In the genomic region with DNA sequence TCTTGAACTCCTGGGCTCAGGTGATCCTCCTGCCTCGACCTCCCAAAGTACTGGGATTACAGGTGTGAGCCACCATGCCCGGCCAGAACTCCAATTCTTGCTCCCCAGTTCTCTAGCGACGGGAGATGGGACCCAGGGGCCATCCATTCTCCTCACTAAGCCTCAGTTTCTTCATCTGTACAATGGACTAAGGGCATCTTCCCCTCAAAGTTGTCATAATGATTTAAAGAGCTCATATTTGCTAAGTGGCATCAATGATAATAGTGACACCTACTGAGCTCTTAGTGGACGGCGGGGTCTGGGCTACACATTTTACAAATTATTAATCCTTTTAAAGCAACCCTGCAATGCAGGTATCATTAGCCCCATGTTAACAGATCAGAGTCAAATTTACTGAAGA, we compare ENCODE assay signal across 25 cellular contexts.
"Had no signal": no experiment of that assay in that cellular context is flagged by ENCODE, and none has a peak within 500 bp of the region (broad histone marks: within the 10 kb centered on the region; RNA-seq: fewer than 3 reads in every experiment).

No MANE protein-coding gene starts in this region.

- DNase-seq: activated B cell treated with CpG ODN at 0.5 μM for 24 hours; activated CD4-positive, alpha-beta T cell treated with anti-CD3 and anti-CD28 coated beads, Interleukin-2, amount 50 U/mL, for 1 hour; activated CD8-positive, alpha-beta T cell treated with anti-CD3 and anti-CD28 coated beads for 36 hours; activated T-cell treated with anti-CD3 and anti-CD28 coated beads, Interleukin-2, amount 50 U/mL, for 48 hours; adrenal gland; body of pancreas; cerebellar nuclear complex; cortex of kidney; endodermal cell; foreskin fibroblast; hippocampal formation; left cardiac atrium; left ventricle myocardium superior; small intestine; stimulated activated CD4-positive, alpha-beta T cell treated with anti-CD3 and anti-CD28 coated beads, Interleukin-1b, Interleukin-23, amount 100 ng/mL, for 48 hours; stimulated activated naive CD4-positive, alpha-beta T cell treated with Interleukin-2 at 50 U/mL for 16 hours; T-helper 2 cell had no signal

- ATAC-seq: activated CD8-positive, alpha-beta T cell treated with anti-CD3 and anti-CD28 coated beads for 36 hours; body of pancreas; esophagus mucosa; left cardiac atrium; left ventricle myocardium superior; sciatic nerve had no signal

- H3K4me3 Mint-ChIP-seq: activated B cell treated with CpG ODN at 0.5 μM for 24 hours; activated CD8-positive, alpha-beta T cell treated with anti-CD3 and anti-CD28 coated beads for 36 hours; activated naive CD8-positive, alpha-beta T cell; endodermal cell; nephron had no signal

- H3K27me3 Mint-ChIP-seq: activated B cell treated with CpG ODN at 0.5 μM for 24 hours; activated CD8-positive, alpha-beta T cell treated with anti-CD3 and anti-CD28 coated beads for 36 hours; activated naive CD8-positive, alpha-beta T cell; progenitor cell of endocrine pancreas had no signal

- H3K4me1 Mint-ChIP-seq: activated B cell treated with CpG ODN at 0.5 μM for 24 hours had no signal

- H3K36me3 ChIP-seq: cardiac muscle cell had no signal

- H3K4me3 ChIP-seq: adrenal gland, body of pancreas, cardiac muscle cell, tibial nerve had no signal

- H3K27me3 ChIP-seq: adrenal gland, body of pancreas, cardiac muscle cell, tibial nerve had no signal

- H3K9me3 Mint-ChIP-seq: activated B cell treated with CpG ODN at 0.5 μM for 24 hours; activated CD8-positive, alpha-beta T cell treated with anti-CD3 and anti-CD28 coated beads for 36 hours; activated T-helper 2 cell treated with anti-CD3 and anti-CD28 coated beads, Interferon-gamma antibody, Interleukin-2, Interleukin-4, amounts not matched to agents 10 μg/mL and 5 μg/mL and 100 μg/mL, durations not matched to agents 14 hours and 24 hours and 36 hours; endodermal cell; nephron had no signal

- H3K27ac Mint-ChIP-seq: activated B cell treated with CpG ODN at 0.5 μM for 24 hours; activated CD8-positive, alpha-beta T cell treated with anti-CD3 and anti-CD28 coated beads for 36 hours; activated naive CD8-positive, alpha-beta T cell; activated T-helper 2 cell treated with anti-CD3 and anti-CD28 coated beads, Interferon-gamma antibody, Interleukin-2, Interleukin-4, amounts not matched to agents 10 μg/mL and 5 μg/mL and 100 μg/mL, durations not matched to agents 14 hours and 24 hours and 36 hours; endodermal cell had no signal

- H3K9me3 ChIP-seq: adrenal gland, body of pancreas, tibial nerve had no signal

- H3K27ac ChIP-seq: adrenal gland, body of pancreas, cardiac muscle cell had no signal
